29 cellular contexts compared by ENCODE assay signal in the genomic region with DNA sequence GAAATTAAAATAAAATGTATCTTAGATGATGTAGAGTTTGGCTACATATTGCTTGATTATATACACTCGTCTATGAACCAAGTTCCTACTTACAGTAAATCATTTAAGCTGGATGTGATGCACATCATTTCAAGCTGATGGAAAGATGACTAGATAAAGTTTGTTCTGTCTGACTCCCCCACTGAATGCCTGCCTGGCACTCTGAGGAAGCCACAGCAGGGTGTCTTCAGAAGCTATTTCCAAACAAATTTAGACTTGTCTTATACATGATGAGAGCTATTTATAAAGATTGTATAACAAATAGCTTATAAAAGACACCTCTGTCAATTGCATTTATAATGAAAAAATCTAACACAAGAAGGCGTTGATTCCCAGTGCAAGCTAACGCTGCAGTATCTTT.
"Had no signal": no experiment of that assay in that cellular context is flagged by ENCODE, and none has a peak within 500 bp of the region (broad histone marks: within the 10 kb centered on the region; RNA-seq: fewer than 3 reads in every experiment).

No MANE protein-coding gene starts in this region.

- H3K27ac Mint-ChIP-seq: naive thymus-derived CD8-positive, alpha-beta T cell; natural killer cell treated with Interleukin-12 subunit alpha and Interleukin-12 subunit beta and Interleukin-15 and Interleukin-18, amount 100 ng/mL, for 72 hours; nephron progenitor cell; stimulated activated memory B cell treated with anti-CD40 and anti-IgM and Interleukin-4, amounts not matched to agents 10 μg/mL and 1 μg/mL and 100 μg/mL, for 72 hours; type B pancreatic cell had no signal

- H3K4me3 ChIP-seq: pancreas, prostate gland, right lobe of liver, sigmoid colon, spleen, suprapubic skin, testis, tibial artery, transverse colon, upper lobe of right lung, uterus had no signal

- H3K4me3 Mint-ChIP-seq: naive B cell; naive thymus-derived CD8-positive, alpha-beta T cell; natural killer cell treated with Interleukin-12 subunit alpha and Interleukin-12 subunit beta and Interleukin-15 and Interleukin-18, amount 100 ng/mL, for 72 hours; nephron progenitor cell; stimulated activated memory B cell treated with anti-CD40 and anti-IgM and Interleukin-4, amounts not matched to agents 10 μg/mL and 1 μg/mL and 100 μg/mL, for 72 hours; stimulated activated naive CD8-positive, alpha-beta T cell treated with anti-CD3 and anti-CD28 coated beads, Interleukin-15, amount 100 ng/mL, for 72 hours; type B pancreatic cell had no signal

- H3K9me3 ChIP-seq: neutrophil, pancreas, prostate gland, right lobe of liver, sigmoid colon, spleen, suprapubic skin, testis, tibial artery, transverse colon, upper lobe of right lung, uterus had no signal

- H3K9me3 Mint-ChIP-seq: nephron progenitor cell; stimulated activated memory B cell treated with anti-CD40 and anti-IgM and Interleukin-4, amounts not matched to agents 10 μg/mL and 1 μg/mL and 100 μg/mL, for 72 hours; type B pancreatic cell had no signal

- H3K27me3 ChIP-seq: neutrophil, pancreas, right lobe of liver, sigmoid colon, spleen, suprapubic skin, testis, tibial artery, transverse colon, upper lobe of right lung, uterus had no signal

- H3K36me3 ChIP-seq: neutrophil, pancreas, prostate gland, right lobe of liver, sigmoid colon, spleen, suprapubic skin, tibial artery, transverse colon, upper lobe of right lung, uterus had no signal

- H3K36me3 Mint-ChIP-seq: naive B cell; naive thymus-derived CD8-positive, alpha-beta T cell; natural killer cell treated with Interleukin-12 subunit alpha and Interleukin-12 subunit beta and Interleukin-15 and Interleukin-18, amount 100 ng/mL, for 72 hours; stimulated activated memory B cell treated with anti-CD40 and anti-IgM and Interleukin-4, amounts not matched to agents 10 μg/mL and 1 μg/mL and 100 μg/mL, for 72 hours; type B pancreatic cell had no signal

- H3K4me1 Mint-ChIP-seq: naive B cell; naive thymus-derived CD8-positive, alpha-beta T cell; stimulated activated memory B cell treated with anti-CD40 and anti-IgM and Interleukin-4, amounts not matched to agents 10 μg/mL and 1 μg/mL and 100 μg/mL, for 72 hours; stimulated activated naive CD8-positive, alpha-beta T cell treated with anti-CD3 and anti-CD28 coated beads, Interleukin-15, amount 100 ng/mL, for 72 hours had no signal

- H3K27ac ChIP-seq: neutrophil, pancreas, right lobe of liver, sigmoid colon, spleen, suprapubic skin, testis, tibial artery, transverse colon, upper lobe of right lung, uterus had no signal

- H3K27me3 Mint-ChIP-seq: naive B cell; naive thymus-derived CD8-positive, alpha-beta T cell; natural killer cell treated with Interleukin-12 subunit alpha and Interleukin-12 subunit beta and Interleukin-15 and Interleukin-18, amount 100 ng/mL, for 72 hours; stimulated activated memory B cell treated with anti-CD40 and anti-IgM and Interleukin-4, amounts not matched to agents 10 μg/mL and 1 μg/mL and 100 μg/mL, for 72 hours; stimulated activated naive CD8-positive, alpha-beta T cell treated with anti-CD3 and anti-CD28 coated beads, Interleukin-15, amount 100 ng/mL, for 72 hours; type B pancreatic cell had no signal

- DNase-seq: naive B cell; naive thymus-derived CD8-positive, alpha-beta T cell; nephron progenitor cell; pancreas; right cardiac atrium; right lobe of liver; sigmoid colon; small intestine; spleen; stimulated activated CD4-positive, alpha-beta T cell treated with anti-CD3 and anti-CD28 coated beads, Interleukin-12 subunit alpha, Interleukin-12 subunit beta, amount 100 ng/mL, for 4 hours; stimulated activated CD4-positive, alpha-beta T cell treated with anti-CD3 and anti-CD28 coated beads, Interleukin-1b, Interleukin-23, amount 100 ng/mL, for 48 hours; stimulated activated CD4-positive, alpha-beta T cell treated with anti-CD3 and anti-CD28 coated beads, Interleukin-4, amount 100 ng/mL, for 1 hour; stimulated activated CD4-positive, alpha-beta T cell treated with anti-CD3 and anti-CD28 coated beads, Interleukin-4, amount 100 ng/mL, for 4 hours; stimulated activated CD8-positive, alpha-beta memory T cell treated with anti-CD3 and anti-CD28 coated beads, Interleukin-4, amount 100 ng/mL, for 48 hours; stimulated activated naive CD4-positive, alpha-beta T cell; stimulated activated naive CD8-positive, alpha-beta T cell treated with anti-CD3 and anti-CD28 coated beads, Interleukin-15, amount 100 ng/mL, for 72 hours; stimulated activated naive CD8-positive, alpha-beta T cell treated with anti-CD3 and anti-CD28 coated beads, Interleukin-15, Interleukin-2, amounts not matched to agents 100 U/mL and 50 U/mL, for 24 hours; substantia nigra; testis; tibial artery; transverse colon; upper lobe of right lung; uterus had no signal

- ATAC-seq: naive thymus-derived CD8-positive, alpha-beta T cell; natural killer cell treated with Interleukin-12 subunit alpha and Interleukin-12 subunit beta and Interleukin-15 and Interleukin-18, amount 100 ng/mL, for 72 hours; pancreas; right cardiac atrium; right lobe of liver; stimulated activated memory B cell treated with anti-CD40 and anti-IgM and Interleukin-4, amounts not matched to agents 10 μg/mL and 1 μg/mL and 100 μg/mL, for 72 hours; stimulated activated naive CD8-positive, alpha-beta T cell treated with anti-CD3 and anti-CD28 coated beads, Interleukin-15, amount 100 ng/mL, for 72 hours; stimulated activated naive CD8-positive, alpha-beta T cell treated with anti-CD3 and anti-CD28 coated beads, Interleukin-15, Interleukin-2, amounts not matched to agents 100 U/mL and 50 U/mL, for 24 hours; upper lobe of right lung had no signal

- H3K4me1 ChIP-seq: pancreas, prostate gland, right lobe of liver, sigmoid colon, spleen, suprapubic skin, testis, transverse colon, upper lobe of right lung, uterus had no signal
